In genomic region chr17:69485126-69485724, GRCh38 we compare ENCODE assay signal across 21 cellular contexts.
DNase-seq lines count a peak whose midpoint lies in the region; ATAC-seq and TF ChIP-seq lines count a peak whose summit lies in the region.
"Had no signal": no experiment of that assay in that cellular context is flagged by ENCODE, and none has a peak within 500 bp of the region (broad histone marks: within the 10 kb centered on the region; RNA-seq: fewer than 3 reads in every experiment).

No MANE protein-coding gene starts in this region.

- H3K27ac ChIP-seq in colonic mucosa: peak overlapping the region; percentile 28
- H3K27ac ChIP-seq in heart right ventricle: peak overlapping the region in 9 of 10 donors; percentile 26 to 67 (median 49)
- H3K27ac ChIP-seq in urinary bladder (ENCODE audit: low read depth): peak overlapping the region; percentile 23
- H3K27ac ChIP-seq: VCaP had no signal

- no peak overlapping the region for H3K4me3 Mint-ChIP-seq in progenitor cell of endocrine pancreas (ENCODE audit: low read depth)
- H3K4me3 Mint-ChIP-seq in stimulated activated naive CD8-positive, alpha-beta T cell treated with anti-CD3 and anti-CD28 coated beads, Interleukin-15, amount 100 ng/mL, for 72 hours: no peak overlapping the region
- H3K4me3 Mint-ChIP-seq: stimulated activated effector memory CD8-positive, alpha-beta T cell treated with anti-CD3 and anti-CD28 coated beads, Interleukin-12 subunit alpha, Interleukin-12 subunit beta, amount 100 ng/mL, for 72 hours; type B pancreatic cell had no signal

- no peaks in the 10 kb centered on the region for H3K27me3 Mint-ChIP-seq in progenitor cell of endocrine pancreas
- H3K27me3 Mint-ChIP-seq in stimulated activated naive CD8-positive, alpha-beta T cell treated with anti-CD3 and anti-CD28 coated beads, Interleukin-15, amount 100 ng/mL, for 72 hours: no peaks in the 10 kb centered on the region
- H3K27me3 Mint-ChIP-seq: type B pancreatic cell had no signal

- no peaks in the 10 kb centered on the region for H3K36me3 Mint-ChIP-seq in progenitor cell of endocrine pancreas (ENCODE audit: insufficient read depth)
- H3K36me3 Mint-ChIP-seq: stimulated activated effector memory CD8-positive, alpha-beta T cell treated with anti-CD3 and anti-CD28 coated beads, Interleukin-12 subunit alpha, Interleukin-12 subunit beta, amount 100 ng/mL, for 72 hours had no signal

- intact Hi-C loops in colonic mucosa (cut with DNase I) (no loop called here), heart right ventricle (cut with DNase I) (loop anchor here in 1 of 10 donors (10.0 kb wide), 1 partner anchor 70 kb away; the partner anchor contains the start of gene MAP2K6)

- WGBS in heart right ventricle, 2 donors: 40 to 55% methylated on average over 4 of the region's 4 CpGs
- 72% methylated on average over 4 of the region's 4 CpGs for WGBS in urinary bladder

- peak; percentile 8 to 97 (median 85) for ATAC-seq in heart right ventricle
- no peak for ATAC-seq in stimulated activated naive CD8-positive, alpha-beta T cell treated with anti-CD3 and anti-CD28 coated beads, Interleukin-15, amount 100 ng/mL, for 72 hours
- ATAC-seq: stimulated activated effector memory CD8-positive, alpha-beta T cell treated with anti-CD3 and anti-CD28 coated beads, Interleukin-12 subunit alpha, Interleukin-12 subunit beta, amount 100 ng/mL, for 72 hours had no signal

- TF ChIP-seq CTCF in colonic mucosa (IDR thresholded peaks at IDR 0.05): no peak
- no peak for TF ChIP-seq CTCF in heart right ventricle (IDR thresholded peaks at IDR 0.05)
- no peak for TF ChIP-seq CTCF in progenitor cell of endocrine pancreas (IDR thresholded peaks at IDR 0.05; ENCODE audit: unreplicated experiment)

- H3K4me1 ChIP-seq in colonic mucosa (no peaks in the 10 kb centered on the region), heart right ventricle (peaks cover 0 to 37% (median 11%) of the 10 kb centered on the region in 9 donors), urinary bladder (ENCODE audit: insufficient read depth) (no peaks in the 10 kb centered on the region)

- DNase-seq in colonic mucosa (no peak), heart right ventricle (no peak), progenitor cell of endocrine pancreas (ENCODE audit: low spot score, unreplicated experiment) (no peak), midbrain (lab: John Stamatoyannopoulos, UW) (no peak), middle frontal gyrus (ENCODE audit: extremely low spot score, low spot score) (no peak)
- no peak for DNase-seq in stimulated activated naive CD8-positive, alpha-beta T cell treated with anti-CD3 and anti-CD28 coated beads, Interleukin-15, amount 100 ng/mL, for 72 hours
- DNase-seq: activated CD4-positive, alpha-beta T cell treated with anti-CD3 and anti-CD28 coated beads, Interleukin-2, amount 50 U/mL, for 4 hours; activated gamma-delta T cell; central memory CD4-positive, alpha-beta T cell; DND-41; erythroblast; H7; KG1; NCI-H1694 treated with DMSO at 0.1 percent for 48 hours; NCI-H774; occipital lobe; SIG-M5 had no signal

- H3K27me3 ChIP-seq in colonic mucosa (no peaks in the 10 kb centered on the region), heart right ventricle (no peaks in the 10 kb centered on the region)

- H3K27ac Mint-ChIP-seq in progenitor cell of endocrine pancreas: peak overlapping the region; percentile 7
- H3K27ac Mint-ChIP-seq in stimulated activated naive CD8-positive, alpha-beta T cell treated with anti-CD3 and anti-CD28 coated beads, Interleukin-15, amount 100 ng/mL, for 72 hours: no peak overlapping the region
- H3K27ac Mint-ChIP-seq: stimulated activated effector memory CD8-positive, alpha-beta T cell treated with anti-CD3 and anti-CD28 coated beads, Interleukin-12 subunit alpha, Interleukin-12 subunit beta, amount 100 ng/mL, for 72 hours; type B pancreatic cell had no signal

- no peaks in the 10 kb centered on the region for H3K36me3 ChIP-seq in colonic mucosa
- H3K36me3 ChIP-seq in heart right ventricle: no peaks in the 10 kb centered on the region
- no peaks in the 10 kb centered on the region for H3K36me3 ChIP-seq in urinary bladder (ENCODE audit: insufficient read depth)

- peaks cover 2% of the 10 kb centered on the region for H3K9me3 Mint-ChIP-seq in progenitor cell of endocrine pancreas (ENCODE audit: low read depth)
- H3K9me3 Mint-ChIP-seq in stimulated activated naive CD8-positive, alpha-beta T cell treated with anti-CD3 and anti-CD28 coated beads, Interleukin-15, amount 100 ng/mL, for 72 hours: no peaks in the 10 kb centered on the region
- H3K9me3 Mint-ChIP-seq: stimulated activated effector memory CD8-positive, alpha-beta T cell treated with anti-CD3 and anti-CD28 coated beads, Interleukin-12 subunit alpha, Interleukin-12 subunit beta, amount 100 ng/mL, for 72 hours; type B pancreatic cell had no signal

- no peaks in the 10 kb centered on the region for H3K9me3 ChIP-seq in colonic mucosa
- H3K9me3 ChIP-seq in heart right ventricle: no peaks in the 10 kb centered on the region

- peaks cover 8% of the 10 kb centered on the region for H3K4me1 Mint-ChIP-seq in progenitor cell of endocrine pancreas (ENCODE audit: low read depth)
- H3K4me1 Mint-ChIP-seq in stimulated activated naive CD8-positive, alpha-beta T cell treated with anti-CD3 and anti-CD28 coated beads, Interleukin-15, amount 100 ng/mL, for 72 hours: peaks cover 6% of the 10 kb centered on the region

- H3K4me3 ChIP-seq in colonic mucosa: no peak overlapping the region
- peak overlapping the region in 5 of 10 donors; percentile 2 to 33 (median 17) for H3K4me3 ChIP-seq in heart right ventricle
- H3K4me3 ChIP-seq in urinary bladder (ENCODE audit: low read depth, low read length): no peak overlapping the region

- peak overlapping the region in 1 of 2 donors; percentile 48 for H3K9ac ChIP-seq in colonic mucosa (ENCODE audit: low read depth in 2 of 2, low read length in 2 of 2)
